8 cellular contexts compared by ENCODE assay signal in the genomic region with DNA sequence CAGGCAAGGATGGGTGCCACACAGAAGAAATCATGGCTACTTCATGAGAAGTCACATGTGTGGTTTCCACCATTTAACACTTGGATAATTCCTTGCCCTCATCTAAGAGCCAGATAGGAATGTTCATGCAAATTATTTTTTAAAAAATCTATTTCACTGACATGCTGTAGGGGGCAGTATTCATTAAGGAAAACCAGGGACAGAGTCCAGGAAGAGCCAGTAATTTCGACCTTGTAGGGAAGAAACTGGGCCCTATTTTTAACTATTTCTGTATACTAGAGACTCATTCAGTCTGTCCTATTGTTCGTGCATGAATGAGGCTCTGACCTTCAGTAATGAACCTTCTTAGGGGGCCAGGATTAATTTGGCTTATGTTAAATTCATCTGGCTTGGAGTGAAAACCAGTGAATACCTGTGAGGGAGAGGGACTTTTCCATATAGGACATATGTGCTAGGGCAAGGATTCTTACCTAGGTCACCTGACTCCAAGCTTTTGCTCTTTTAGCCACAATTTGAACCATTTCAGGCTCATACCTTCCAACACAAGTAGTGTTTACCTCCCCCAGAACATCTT.
A peak's percentile ranks its signal among the peaks of the same experiment; 100 is the strongest.
DNase-seq lines count a peak whose midpoint lies in the region; ATAC-seq and TF ChIP-seq lines count a peak whose summit lies in the region.

No MANE protein-coding gene starts in this region.

- no peaks in the 10 kb centered on the region for H3K4me1 ChIP-seq in cardiac muscle cell (ENCODE audit: low read depth)

- H3K27me3 Mint-ChIP-seq in endothelial cell (ENCODE audit: unreplicated experiment) (no peaks in the 10 kb centered on the region), nephron progenitor cell (ENCODE audit: low read depth, poor library complexity) (peaks cover 3% of the 10 kb centered on the region), Calu3 (ENCODE audit: unreplicated experiment) (no peaks in the 10 kb centered on the region)
- peaks cover 2% of the 10 kb centered on the region for H3K27me3 Mint-ChIP-seq in activated CD4-positive, alpha-beta memory T cell treated with anti-CD3 and anti-CD28 coated beads, Interleukin-2, amount 10 ng/mL, durations not matched to agents 7 days and 5 days

- H3K27ac Mint-ChIP-seq in endothelial cell (ENCODE audit: unreplicated experiment) (no peak overlapping the region), nephron progenitor cell (no peak overlapping the region), Calu3 (ENCODE audit: unreplicated experiment) (no peak overlapping the region)
- H3K27ac Mint-ChIP-seq in activated CD4-positive, alpha-beta memory T cell treated with anti-CD3 and anti-CD28 coated beads, Interleukin-2, amount 10 ng/mL, durations not matched to agents 7 days and 5 days, result no peak overlapping the region

- no peaks in the 10 kb centered on the region for H3K9me3 ChIP-seq in cardiac muscle cell (ENCODE audit: low read depth)

- H3K9me3 Mint-ChIP-seq in endothelial cell (ENCODE audit: unreplicated experiment) (no peaks in the 10 kb centered on the region), nephron progenitor cell (no peaks in the 10 kb centered on the region), Calu3 (ENCODE audit: low read depth, unreplicated experiment) (no peaks in the 10 kb centered on the region)
- no peaks in the 10 kb centered on the region for H3K9me3 Mint-ChIP-seq in activated CD4-positive, alpha-beta memory T cell treated with anti-CD3 and anti-CD28 coated beads, Interleukin-2, amount 10 ng/mL, durations not matched to agents 7 days and 5 days

- H3K36me3 Mint-ChIP-seq in endothelial cell (ENCODE audit: low read depth, unreplicated experiment) (no peaks in the 10 kb centered on the region), nephron progenitor cell (ENCODE audit: low read depth) (no peaks in the 10 kb centered on the region), Calu3 (ENCODE audit: insufficient read depth, unreplicated experiment) (peaks cover 4% of the 10 kb centered on the region)
- H3K36me3 Mint-ChIP-seq in activated CD4-positive, alpha-beta memory T cell treated with anti-CD3 and anti-CD28 coated beads, Interleukin-2, amount 10 ng/mL, durations not matched to agents 7 days and 5 days (ENCODE audit: low read depth), result no peaks in the 10 kb centered on the region

- BruUV-seq in Calu3 (replicated peaks; lab: Mats Ljungman, UMichigan), result no TSS peak

- H3K27ac ChIP-seq in cardiac muscle cell, result peak overlapping the region; percentile 11

- H3K4me3 ChIP-seq in cardiac muscle cell, result no peak overlapping the region

- peak; percentile 72 to 75 for DNase-seq in cardiac muscle cell (ENCODE audit: low read depth in 1 of 2, low spot score in 1 of 2)
- DNase-seq in Right ventricle myocardium inferior (ENCODE audit: missing footprints), result no peak
- DNase-seq in NCI-H748 (lab: John Stamatoyannopoulos, UW; ENCODE audit: unreplicated experiment), result peak; percentile 39
- no peak for DNase-seq in endothelial cell (ENCODE audit: low spot score)
- DNase-seq in nephron progenitor cell, result no peak
- no peak for DNase-seq in Calu3
- no peak for DNase-seq in activated CD4-positive, alpha-beta memory T cell treated with anti-CD3 and anti-CD28 coated beads, Interleukin-2, amount 10 ng/mL, durations not matched to agents 7 days and 5 days

- H3K4me1 Mint-ChIP-seq in endothelial cell (ENCODE audit: unreplicated experiment) (no peaks in the 10 kb centered on the region), nephron progenitor cell (peaks cover 16% of the 10 kb centered on the region), Calu3 (ENCODE audit: low read depth, unreplicated experiment) (peaks cover 9% of the 10 kb centered on the region)
- no peaks in the 10 kb centered on the region for H3K4me1 Mint-ChIP-seq in activated CD4-positive, alpha-beta memory T cell treated with anti-CD3 and anti-CD28 coated beads, Interleukin-2, amount 10 ng/mL, durations not matched to agents 7 days and 5 days

- CTCF ChIA-PET in Calu3 (lab: Charles Lee), result interaction anchor here (1.2 to 1.4 kb wide), 2 partner anchors 14 to 223 kb away, joined by 3 to 5 read pairs; no protein-coding TSS in a partner anchor
- CTCF ChIA-PET in activated CD4-positive, alpha-beta memory T cell treated with anti-CD3 and anti-CD28 coated beads, Interleukin-2, amount 10 ng/mL, durations not matched to agents 7 days and 5 days (lab: Charles Lee), result interaction anchor here (1.0 kb wide), 1 partner anchor 8 kb away, joined by 3 read pairs; no protein-coding TSS in a partner anchor

- H3K4me3 Mint-ChIP-seq in endothelial cell (ENCODE audit: unreplicated experiment), result no peak overlapping the region
- H3K4me3 Mint-ChIP-seq in nephron progenitor cell, result no peak overlapping the region
- H3K4me3 Mint-ChIP-seq in Calu3 (ENCODE audit: low read depth, unreplicated experiment), result no peak overlapping the region
- no peak overlapping the region for H3K4me3 Mint-ChIP-seq in activated CD4-positive, alpha-beta memory T cell treated with anti-CD3 and anti-CD28 coated beads, Interleukin-2, amount 10 ng/mL, durations not matched to agents 7 days and 5 days

- peaks cover 3% of the 10 kb centered on the region for H3K27me3 ChIP-seq in cardiac muscle cell

- intact Hi-C loops in Right ventricle myocardium inferior (cut with DNase I), result no loop called here
- intact Hi-C loops in Calu3 (cut with micrococcal nuclease; ENCODE audit: unreplicated experiment), result loop anchor here (1.0 to 5.0 kb wide), 5 partner anchors 47 to 447 kb away; no protein-coding TSS in a partner anchor

- no peak for ATAC-seq in Right ventricle myocardium inferior
- no peak for ATAC-seq in HG03175 (IDR thresholded peaks at IDR 0.05; ENCODE audit: unreplicated experiment)

- TF ChIP-seq CTCF in cardiac muscle cell (IDR thresholded peaks at IDR 0.05; ENCODE audit: low read depth, low read length), result peak; percentile 64
- TF ChIP-seq CTCF in endothelial cell (IDR thresholded peaks at IDR 0.05; ENCODE audit: unreplicated experiment), result peak; percentile 95
- TF ChIP-seq CTCF in nephron progenitor cell (IDR thresholded peaks at IDR 0.05), result peak; percentile 62
- no peak for TF ChIP-seq CTCF in Calu3 (IDR thresholded peaks at IDR 0.05; ENCODE audit: unreplicated experiment)

- no peaks in the 10 kb centered on the region for H3K36me3 ChIP-seq in cardiac muscle cell

- POLR2A ChIA-PET in activated CD4-positive, alpha-beta memory T cell treated with anti-CD3 and anti-CD28 coated beads, Interleukin-2, amount 10 ng/mL, durations not matched to agents 7 days and 5 days (lab: Charles Lee), result no interaction called here

Comparison
In these comparisons a context has a peak if more than half of its experiments do, and no peak if none do; other contexts are left out.
1. DNase-seq: peak in cardiac muscle cell (2 of 2) and NCI-H748 (single experiment); none in Right ventricle myocardium inferior (single experiment), endothelial cell (single experiment), nephron progenitor cell (single experiment), Calu3 (single experiment) and activated CD4-positive, alpha-beta memory T cell treated with anti-CD3 and anti-CD28 coated beads, Interleukin-2, amount 10 ng/mL, durations not matched to agents 7 days and 5 days (single experiment).